26 cellular contexts compared by ENCODE assay signal in genomic region chr10:63368365-63368764, GRCh38.
"Had no signal": no experiment of that assay in that cellular context is flagged by ENCODE, and none has a peak within 500 bp of the region (broad histone marks: within the 10 kb centered on the region; RNA-seq: fewer than 3 reads in every experiment).

No MANE protein-coding gene starts in this region.

- H3K9me3 ChIP-seq: esophagus muscularis mucosa, gastroesophageal sphincter, heart left ventricle, left lung had no signal

- H3K36me3 ChIP-seq: esophagus muscularis mucosa, gastroesophageal sphincter, left lung had no signal

- H3K4me2 ChIP-seq: hepatocyte had no signal

- FAIRE-seq: colon, endothelial cell of umbilical vein, frontal cortex, kidney had no signal

- H3K4me1 ChIP-seq: foreskin keratinocyte had no signal

- H3K27ac ChIP-seq: coronary artery, dorsolateral prefrontal cortex, esophagus muscularis mucosa, foreskin keratinocyte, gastroesophageal sphincter, heart left ventricle, hepatocyte, left lung had no signal

- H2AFZ ChIP-seq: hepatocyte had no signal

- H3K27me3 ChIP-seq: dorsolateral prefrontal cortex, esophagus muscularis mucosa, foreskin keratinocyte, gastroesophageal sphincter, heart left ventricle, hepatocyte, left lung had no signal

- DNase-seq: dermis blood vessel endothelial cell; dorsolateral prefrontal cortex; effector CD4-positive, alpha-beta T cell; effector memory CD4-positive, alpha-beta T cell; foreskin keratinocyte; heart left ventricle; hypothalamus; immature natural killer cell; islet precursor cell; kidney; kidney glomerular epithelial cell; left colon; left lung; left ventricle myocardium superior; mammary epithelial cell; mesendoderm; midbrain; naive thymus-derived CD4-positive, alpha-beta T cell had no signal

- H3K4me3 ChIP-seq: coronary artery, dorsolateral prefrontal cortex, esophagus muscularis mucosa, gastroesophageal sphincter, heart left ventricle, hepatocyte, left lung, lung had no signal

- ATAC-seq: foreskin keratinocyte; gastroesophageal sphincter; heart left ventricle; left colon; left lung; left ventricle myocardium superior; naive thymus-derived CD4-positive, alpha-beta T cell had no signal
